20 cellular contexts compared by ENCODE assay signal in genomic region chr3:139238281-139239030, GRCh38.
DNase-seq lines count a peak whose midpoint lies in the region; ATAC-seq, FAIRE-seq and TF ChIP-seq lines count a peak whose summit lies in the region.
"Had no signal": no experiment of that assay in that cellular context is flagged by ENCODE, and none has a peak within 500 bp of the region (broad histone marks: within the 10 kb centered on the region; RNA-seq: fewer than 3 reads in every experiment).

No MANE protein-coding gene starts in this region.

- no peak for TF ChIP-seq EP300 in K562 (IDR thresholded peaks at IDR 0.05; ENCODE audit: low read length)

- H3K36me3 Mint-ChIP-seq in neural progenitor cell = no peaks in the 10 kb centered on the region

- peaks cover 2% of the 10 kb centered on the region for H3K27me3 Mint-ChIP-seq in neural progenitor cell (ENCODE audit: insufficient read depth, low read depth)

- DNase-seq in AG09309 (ENCODE audit: low read depth) = no peak
- no peak for DNase-seq in HCT116 (ENCODE audit: low read depth, low spot score)
- DNase-seq in K562 (ENCODE audit: extremely low read depth in 1 of 4, low spot score in 3 of 4) = no peak
- DNase-seq in neural progenitor cell (ENCODE audit: low spot score) = no peak
- DNase-seq in RCC 7860 (ENCODE audit: low spot score) = no peak
- DNase-seq in pancreas = no peak
- DNase-seq in NCI-H510A treated with DMSO at 0.1 percent for 48 hours (lab: John Stamatoyannopoulos, UW) = no peak
- DNase-seq: COR-L47, GF-D8, H9, NCI-H1048, NCI-H146, NCI-H2081 treated with DMSO at 0.1 percent for 48 hours, NCI-H510A, Peyer's patch, SHP77 treated with DMSO at 0.1 percent for 48 hours had no signal

- ATAC-seq in HCT116 (no peak), K562 (peak; percentile 35), pancreas (no peak), HG03139 (IDR thresholded peaks at IDR 0.05; ENCODE audit: unreplicated experiment) (no peak)
- ATAC-seq: A549, SK-N-SH treated with all-trans-retinoic acid at 6 μM for 48 hours had no signal

- H3K36me3 ChIP-seq in HCT116 (ENCODE audit: control insufficient read depth in 1 of 2, insufficient read depth in 2 of 2, low read length in 2 of 2) (no peaks in the 10 kb centered on the region), K562 (ENCODE audit: control insufficient read depth, insufficient read depth, low read length) (no peaks in the 10 kb centered on the region), neural progenitor cell (no peaks in the 10 kb centered on the region), pancreas (no peaks in the 10 kb centered on the region)
- H3K36me3 ChIP-seq: Peyer's patch had no signal

- no peaks in the 10 kb centered on the region for H3K9me3 ChIP-seq in HCT116 (ENCODE audit: control insufficient read depth in 1 of 2, insufficient read depth in 1 of 2, low read depth in 1 of 2, low read length in 2 of 2)
- H3K9me3 ChIP-seq in K562 (replicated peaks; ENCODE audit: control insufficient read depth, insufficient read depth, low read depth, low read length) = no peaks in the 10 kb centered on the region
- no peaks in the 10 kb centered on the region for H3K9me3 ChIP-seq in neural progenitor cell (ENCODE audit: low read depth)
- H3K9me3 ChIP-seq in pancreas = no peaks in the 10 kb centered on the region
- H3K9me3 ChIP-seq: A549, Peyer's patch had no signal

- no peak for FAIRE-seq in K562 (lab: Jason Lieb, UNC)
- FAIRE-seq in RCC 7860 (lab: Jason Lieb, UNC) = no peak
- FAIRE-seq in pancreas (lab: Jason Lieb, UNC) = no peak
- FAIRE-seq: A549 had no signal

- no peaks in the 10 kb centered on the region for H3F3A ChIP-seq in neural progenitor cell (ENCODE audit: low read depth)

- H3K4me3 ChIP-seq in AG09309 (ENCODE audit: control insufficient read depth, low read depth, low read length) (peak overlapping the region; percentile 28), HCT116 (replicated peaks in 1 of 2; ENCODE audit: low read depth in 1 of 2, low read length in 2 of 2) (no peak overlapping the region), K562 (no peak overlapping the region), neural progenitor cell (no peak overlapping the region), pancreas (no peak overlapping the region)
- H3K4me3 ChIP-seq: A549, Peyer's patch had no signal

- in situ Hi-C loops in K562 (cut with MboI) = no loop called here

- H3K4me1 ChIP-seq in HCT116 (ENCODE audit: control insufficient read depth in 1 of 2, insufficient read depth in 2 of 2, low read length in 2 of 2) = no peaks in the 10 kb centered on the region; a peak in 1 of 4 replicates
- peaks cover 0 to 11% of the 10 kb centered on the region in 2 experiments; a peak in 3 of 5 replicates for H3K4me1 ChIP-seq in K562 (replicated peaks in 1 of 2; ENCODE audit: control insufficient read depth in 2 of 2, insufficient read depth in 2 of 2, low read length in 2 of 2)
- no peaks in the 10 kb centered on the region for H3K4me1 ChIP-seq in neural progenitor cell
- no peaks in the 10 kb centered on the region for H3K4me1 ChIP-seq in pancreas
- H3K4me1 ChIP-seq: A549, Peyer's patch had no signal

- H3K9ac ChIP-seq in HCT116 (ENCODE audit: low read length) (no peak overlapping the region), K562 (ENCODE audit: insufficient read depth in 1 of 2, low read depth in 2 of 2, low read length in 2 of 2) (no peak overlapping the region), neural progenitor cell (no peak overlapping the region)
- H3K9ac ChIP-seq: KMS-11 had no signal

- BruUV-seq in HCT116 (replicated peaks; lab: Mats Ljungman, UMichigan) (no TSS peak), K562 (replicated peaks; lab: Mats Ljungman, UMichigan) (no TSS peak)

- no peak for TF ChIP-seq RAD21 in HCT116 (IDR thresholded peaks at IDR 0.05; ENCODE audit: low read depth)
- no peak for TF ChIP-seq RAD21 in K562 (CRISPR knock-in tag; conservative IDR thresholded peaks at IDR 0.05 in 1 of 2, IDR thresholded peaks at IDR 0.05 in 1 of 2)

- RAD21 ChIA-PET in HCT116 (lab: Charles Lee; ENCODE audit: low non-redundant PET in 1 of 2, low total read pairs in 2 of 2, uncharacterized antibody in 2 of 2, unreplicated experiment in 2 of 2) = no interaction called here

- H4K20me1 ChIP-seq in HCT116 (ENCODE audit: insufficient read depth) = no peaks in the 10 kb centered on the region
- no peaks in the 10 kb centered on the region for H4K20me1 ChIP-seq in K562 (replicated peaks; ENCODE audit: control insufficient read depth, insufficient read depth, low read length)
- H4K20me1 ChIP-seq in neural progenitor cell (ENCODE audit: low read depth) = no peaks in the 10 kb centered on the region

- H3K79me2 ChIP-seq in HCT116 (ENCODE audit: insufficient read depth, low read length) = no peaks in the 10 kb centered on the region
- no peaks in the 10 kb centered on the region for H3K79me2 ChIP-seq in K562 (ENCODE audit: control insufficient read depth, insufficient read depth, low read length)
- H3K79me2 ChIP-seq in neural progenitor cell (ENCODE audit: low read depth) = no peaks in the 10 kb centered on the region

- intact Hi-C loops in HCT116 (cut with micrococcal nuclease) = no loop called here
- intact Hi-C loops in K562 (cut with micrococcal nuclease) = no loop called here
- intact Hi-C loops in pancreas (cut with DNase I) = no loop called here

- TF ChIP-seq CTCF in AG09309 (IDR thresholded peaks at IDR 0.05; ENCODE audit: control insufficient read depth, insufficient read depth, low read depth, low read length, missing control alignments) (no peak), HCT116 (IDR thresholded peaks at IDR 0.05 in 2 of 3, conservative IDR thresholded peaks at IDR 0.05 in 1 of 3; ENCODE audit: borderline replicate concordance in 1 of 3, insufficient read depth in 1 of 3, low read depth in 2 of 3, low read length in 2 of 3) (no peak), K562 (IDR thresholded peaks at IDR 0.05 in 2 of 3, conservative IDR thresholded peaks at IDR 0.05 in 1 of 3; ENCODE audit: insufficient read depth in 2 of 3, low read depth in 1 of 3, low read length in 3 of 3) (no peak), neural progenitor cell (IDR thresholded peaks at IDR 0.05) (no peak), pancreas (IDR thresholded peaks at IDR 0.05) (no peak)

- H3K4me1 Mint-ChIP-seq in neural progenitor cell = peaks cover 8% of the 10 kb centered on the region
- H3K4me1 Mint-ChIP-seq: H9 had no signal

- no peaks in the 10 kb centered on the region for H3K9me3 Mint-ChIP-seq in neural progenitor cell
- H3K9me3 Mint-ChIP-seq: H9 had no signal

- H3K27ac Mint-ChIP-seq in neural progenitor cell = no peak overlapping the region
- H3K27ac Mint-ChIP-seq: H9 had no signal

- CTCF ChIA-PET in HCT116 (lab: Charles Lee) (no interaction called here), K562 (lab: Yijun Ruan, JAX; ENCODE audit: low intra/inter-chr PET ratio) (no interaction called here)

- H3K27ac ChIP-seq in HCT116 (ENCODE audit: low read depth, low read length) = no peak overlapping the region
- H3K27ac ChIP-seq in K562 (ENCODE audit: extremely low read depth, low read depth, low read length) = no peak overlapping the region
- H3K27ac ChIP-seq in neural progenitor cell = no peak overlapping the region
- H3K27ac ChIP-seq in pancreas = no peak overlapping the region
- H3K27ac ChIP-seq: A549, KMS-11, Peyer's patch had no signal

- H3K4me3 Mint-ChIP-seq in neural progenitor cell = no peak overlapping the region
- H3K4me3 Mint-ChIP-seq: H9 had no signal

- peak overlapping the region; percentile 15 for H2AFZ ChIP-seq in HCT116 (ENCODE audit: low read depth, low read length, poor library complexity, severe bottlenecking)
- H2AFZ ChIP-seq in K562 (ENCODE audit: low read depth, low read length) = peak overlapping the region; percentile 48
- peak overlapping the region; percentile 53 for H2AFZ ChIP-seq in neural progenitor cell (replicated peaks)

- H3K4me2 ChIP-seq in HCT116 (ENCODE audit: low read length) (no peak overlapping the region), K562 (ENCODE audit: insufficient read depth, low read length) (no peak overlapping the region), neural progenitor cell (no peak overlapping the region)
- H3K4me2 ChIP-seq: A549, KMS-11 had no signal

- TF ChIP-seq POLR2A in HCT116 (IDR thresholded peaks at IDR 0.05; ENCODE audit: borderline replicate concordance, extremely low read depth, insufficient read depth, insufficient read length) = no peak
- no peak for TF ChIP-seq POLR2A in K562 (conservative IDR thresholded peaks at IDR 0.05)

- POLR2A ChIA-PET in HCT116 (lab: Charles Lee) = no interaction called here
- POLR2A ChIA-PET in K562 (lab: Yijun Ruan, JAX) = interaction anchor here (0.7 to 1.5 kb wide), 3 partner anchors 14 to 54 kb away, joined by 3 to 5 read pairs (median 3); no protein-coding TSS in a partner anchor

- 61% methylated on average over 11 of the region's 12 CpGs for WGBS in K562 (ENCODE audit: insufficient coverage, low coverage, missing lambda C conversion rate)
- 89 to 90% methylated on average over 12 of the region's 12 CpGs for WGBS in pancreas, 2 donors

- no peaks in the 10 kb centered on the region for H3K27me3 ChIP-seq in HCT116 (ENCODE audit: insufficient read depth, low read length)
- H3K27me3 ChIP-seq in K562 (ENCODE audit: control insufficient read depth in 2 of 2, insufficient read depth in 2 of 2, low read length in 2 of 2) = no peaks in the 10 kb centered on the region
- H3K27me3 ChIP-seq in neural progenitor cell = peaks cover 61% of the 10 kb centered on the region
- no peaks in the 10 kb centered on the region for H3K27me3 ChIP-seq in pancreas
- H3K27me3 ChIP-seq: Peyer's patch had no signal

- no peaks in the 10 kb centered on the region for H3K9me1 ChIP-seq in K562 (ENCODE audit: control insufficient read depth, insufficient read depth, low read length)

- no peaks in the 10 kb centered on the region for H3K9me2 ChIP-seq in HCT116 (ENCODE audit: insufficient read depth)

TF ChIP-seq in HCT116, 20 proteins besides CTCF, POLR2A, EP300 and RAD21 (continues in another document):
- TF ChIP-seq ZNF274 (IDR thresholded peaks at IDR 0.05; ENCODE audit: low read depth, low read length) = no peak
- no peak for TF ChIP-seq EZH2 (IDR thresholded peaks at IDR 0.05)
- TF ChIP-seq CEBPB (IDR thresholded peaks at IDR 0.05; ENCODE audit: low read depth) = no peak
- TF ChIP-seq FOSL1 (IDR thresholded peaks at IDR 0.05; ENCODE audit: low read depth) = no peak
